In the genomic region with DNA sequence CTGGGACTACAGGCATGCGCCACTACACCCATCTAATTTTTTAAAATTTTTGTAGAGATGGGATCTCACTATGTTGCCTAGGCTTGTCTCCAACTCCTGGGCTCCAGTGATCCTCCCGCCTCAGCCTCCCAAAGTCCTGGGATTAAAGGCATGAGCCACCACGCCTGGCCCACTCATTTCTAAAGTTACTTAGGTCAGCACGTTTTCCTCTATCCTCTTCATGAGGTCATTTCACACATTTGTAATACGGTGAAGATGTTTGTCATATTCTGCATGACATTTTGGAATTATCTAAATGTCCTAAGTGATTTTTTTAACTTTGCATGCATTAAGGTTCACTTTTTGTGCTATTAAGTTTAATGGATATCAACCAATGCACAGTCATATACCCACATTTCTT, we compare ENCODE assay signal across 2 cellular contexts.
A peak's percentile ranks its signal among the peaks of the same experiment; 100 is the strongest.
TF ChIP-seq lines count a peak whose summit lies in the region.

No MANE protein-coding gene starts in this region.

TF ChIP-seq in A549, 52 proteins besides CTCF, POLR2A, EP300 and RAD21:
- TF ChIP-seq, protein P1, sequence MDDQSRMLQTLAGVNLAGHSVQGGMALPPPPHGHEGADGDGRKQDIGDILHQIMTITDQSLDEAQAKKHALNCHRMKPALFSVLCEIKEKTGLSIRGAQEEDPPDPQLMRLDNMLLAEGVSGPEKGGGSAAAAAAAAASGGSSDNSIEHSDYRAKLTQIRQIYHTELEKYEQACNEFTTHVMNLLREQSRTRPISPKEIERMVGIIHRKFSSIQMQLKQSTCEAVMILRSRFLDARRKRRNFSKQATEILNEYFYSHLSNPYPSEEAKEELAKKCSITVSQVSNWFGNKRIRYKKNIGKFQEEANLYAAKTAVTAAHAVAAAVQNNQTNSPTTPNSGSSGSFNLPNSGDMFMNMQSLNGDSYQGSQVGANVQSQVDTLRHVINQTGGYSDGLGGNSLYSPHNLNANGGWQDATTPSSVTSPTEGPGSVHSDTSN (IDR thresholded peaks at IDR 0.05), result no peak
- TF ChIP-seq NFE2L2 (conservative IDR thresholded peaks at IDR 0.05; ENCODE audit: low read length) (no peak), HOXB5 (CRISPR knock-in tag; IDR thresholded peaks at IDR 0.05) (no peak), MAFK (IDR thresholded peaks at IDR 0.05; ENCODE audit: partially characterized antibody) (peak; percentile 91), JUNB (IDR thresholded peaks at IDR 0.05) (no peak), POLR2AphosphoS2 (conservative IDR thresholded peaks at IDR 0.05; ENCODE audit: low read length) (no peak), SMC3 (IDR thresholded peaks at IDR 0.05) (no peak)

TF ChIP-seq in endothelial cell of umbilical vein, 7 proteins besides CTCF, POLR2A, EP300 and RAD21:
- TF ChIP-seq JUN (IDR thresholded peaks at IDR 0.05; ENCODE audit: borderline replicate concordance, insufficient read depth, insufficient read length, low read depth) (no peak), POLR2AphosphoS5 (IDR thresholded peaks at IDR 0.05; ENCODE audit: insufficient read depth, low read depth, low read length) (no peak), FOS (IDR thresholded peaks at IDR 0.05; ENCODE audit: borderline replicate concordance, insufficient read depth, low read length) (no peak), EZH2 (IDR thresholded peaks at IDR 0.05; ENCODE audit: borderline replicate concordance, low read depth, low read length, severe bottlenecking) (no peak), GATA2 (IDR thresholded peaks at IDR 0.05; ENCODE audit: insufficient read depth, insufficient read length, low read depth, low read length) (no peak), MYC (IDR thresholded peaks at IDR 0.05; ENCODE audit: low read depth, low read length) (no peak)
- TF ChIP-seq, protein P2, sequence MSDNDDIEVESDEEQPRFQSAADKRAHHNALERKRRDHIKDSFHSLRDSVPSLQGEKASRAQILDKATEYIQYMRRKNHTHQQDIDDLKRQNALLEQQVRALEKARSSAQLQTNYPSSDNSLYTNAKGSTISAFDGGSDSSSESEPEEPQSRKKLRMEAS (IDR thresholded peaks at IDR 0.05; ENCODE audit: insufficient read depth, insufficient read length), result no peak
